In genomic region chr19:31841755-31842154, GRCh38 we compare ENCODE assay signal across 8 cellular contexts.
"Had no signal": no experiment of that assay in that cellular context is flagged by ENCODE, and none has a peak within 500 bp of the region (broad histone marks: within the 10 kb centered on the region; RNA-seq: fewer than 3 reads in every experiment).

No MANE protein-coding gene starts in this region.

- H3K27ac Mint-ChIP-seq: IgD-negative memory B cell had no signal

- H3K4me3 ChIP-seq: K562 had no signal

- FAIRE-seq: HepG2, HTR-8/SVneo, K562 had no signal

- H3K4me3 Mint-ChIP-seq: IgD-negative memory B cell had no signal

- DNase-seq: IMR-90, KBM-7, KG1 had no signal

- ATAC-seq: HepG2, K562 had no signal

- H3K27ac ChIP-seq: HL-60 had no signal

- H3K27me3 Mint-ChIP-seq: IgD-negative memory B cell had no signal
